In the genomic region with DNA sequence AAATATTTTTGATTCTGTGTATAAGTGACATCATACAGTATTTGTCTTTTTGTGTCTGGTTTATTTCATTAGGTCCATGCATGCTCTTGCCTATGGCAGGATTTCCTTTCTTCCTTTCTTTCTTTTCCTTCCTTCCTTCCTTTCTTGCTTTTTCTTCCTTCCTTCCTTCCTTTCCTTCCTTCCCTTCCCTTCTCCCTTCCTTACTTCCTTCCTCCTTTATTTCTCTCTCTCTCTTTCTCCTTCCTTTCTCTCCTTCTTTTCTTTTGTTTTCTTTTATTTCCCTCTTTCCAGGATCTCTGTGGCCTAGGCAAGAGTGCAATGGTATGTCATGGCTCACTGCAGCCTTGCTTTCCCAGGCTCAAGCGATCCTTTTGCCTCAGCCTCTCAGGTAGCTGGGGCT, we compare ENCODE assay signal across 2 cellular contexts.
TF ChIP-seq lines count a peak whose summit lies in the region.

No MANE protein-coding gene starts in this region.

TF ChIP-seq in GM23338, 12 proteins besides CTCF, POLR2A, EP300 and RAD21 (continues in another document):
- no peak for TF ChIP-seq ZNF114 (CRISPR knock-in tag; IDR thresholded peaks at IDR 0.05)
- TF ChIP-seq STAT1 (IDR thresholded peaks at IDR 0.05; ENCODE audit: unreplicated experiment): no peak
- TF ChIP-seq NANOG (IDR thresholded peaks at IDR 0.05; ENCODE audit: borderline replicate concordance): no peak
- no peak for TF ChIP-seq EZH2 (IDR thresholded peaks at IDR 0.05; ENCODE audit: low read depth, unreplicated experiment)
- TF ChIP-seq, protein P1, sequence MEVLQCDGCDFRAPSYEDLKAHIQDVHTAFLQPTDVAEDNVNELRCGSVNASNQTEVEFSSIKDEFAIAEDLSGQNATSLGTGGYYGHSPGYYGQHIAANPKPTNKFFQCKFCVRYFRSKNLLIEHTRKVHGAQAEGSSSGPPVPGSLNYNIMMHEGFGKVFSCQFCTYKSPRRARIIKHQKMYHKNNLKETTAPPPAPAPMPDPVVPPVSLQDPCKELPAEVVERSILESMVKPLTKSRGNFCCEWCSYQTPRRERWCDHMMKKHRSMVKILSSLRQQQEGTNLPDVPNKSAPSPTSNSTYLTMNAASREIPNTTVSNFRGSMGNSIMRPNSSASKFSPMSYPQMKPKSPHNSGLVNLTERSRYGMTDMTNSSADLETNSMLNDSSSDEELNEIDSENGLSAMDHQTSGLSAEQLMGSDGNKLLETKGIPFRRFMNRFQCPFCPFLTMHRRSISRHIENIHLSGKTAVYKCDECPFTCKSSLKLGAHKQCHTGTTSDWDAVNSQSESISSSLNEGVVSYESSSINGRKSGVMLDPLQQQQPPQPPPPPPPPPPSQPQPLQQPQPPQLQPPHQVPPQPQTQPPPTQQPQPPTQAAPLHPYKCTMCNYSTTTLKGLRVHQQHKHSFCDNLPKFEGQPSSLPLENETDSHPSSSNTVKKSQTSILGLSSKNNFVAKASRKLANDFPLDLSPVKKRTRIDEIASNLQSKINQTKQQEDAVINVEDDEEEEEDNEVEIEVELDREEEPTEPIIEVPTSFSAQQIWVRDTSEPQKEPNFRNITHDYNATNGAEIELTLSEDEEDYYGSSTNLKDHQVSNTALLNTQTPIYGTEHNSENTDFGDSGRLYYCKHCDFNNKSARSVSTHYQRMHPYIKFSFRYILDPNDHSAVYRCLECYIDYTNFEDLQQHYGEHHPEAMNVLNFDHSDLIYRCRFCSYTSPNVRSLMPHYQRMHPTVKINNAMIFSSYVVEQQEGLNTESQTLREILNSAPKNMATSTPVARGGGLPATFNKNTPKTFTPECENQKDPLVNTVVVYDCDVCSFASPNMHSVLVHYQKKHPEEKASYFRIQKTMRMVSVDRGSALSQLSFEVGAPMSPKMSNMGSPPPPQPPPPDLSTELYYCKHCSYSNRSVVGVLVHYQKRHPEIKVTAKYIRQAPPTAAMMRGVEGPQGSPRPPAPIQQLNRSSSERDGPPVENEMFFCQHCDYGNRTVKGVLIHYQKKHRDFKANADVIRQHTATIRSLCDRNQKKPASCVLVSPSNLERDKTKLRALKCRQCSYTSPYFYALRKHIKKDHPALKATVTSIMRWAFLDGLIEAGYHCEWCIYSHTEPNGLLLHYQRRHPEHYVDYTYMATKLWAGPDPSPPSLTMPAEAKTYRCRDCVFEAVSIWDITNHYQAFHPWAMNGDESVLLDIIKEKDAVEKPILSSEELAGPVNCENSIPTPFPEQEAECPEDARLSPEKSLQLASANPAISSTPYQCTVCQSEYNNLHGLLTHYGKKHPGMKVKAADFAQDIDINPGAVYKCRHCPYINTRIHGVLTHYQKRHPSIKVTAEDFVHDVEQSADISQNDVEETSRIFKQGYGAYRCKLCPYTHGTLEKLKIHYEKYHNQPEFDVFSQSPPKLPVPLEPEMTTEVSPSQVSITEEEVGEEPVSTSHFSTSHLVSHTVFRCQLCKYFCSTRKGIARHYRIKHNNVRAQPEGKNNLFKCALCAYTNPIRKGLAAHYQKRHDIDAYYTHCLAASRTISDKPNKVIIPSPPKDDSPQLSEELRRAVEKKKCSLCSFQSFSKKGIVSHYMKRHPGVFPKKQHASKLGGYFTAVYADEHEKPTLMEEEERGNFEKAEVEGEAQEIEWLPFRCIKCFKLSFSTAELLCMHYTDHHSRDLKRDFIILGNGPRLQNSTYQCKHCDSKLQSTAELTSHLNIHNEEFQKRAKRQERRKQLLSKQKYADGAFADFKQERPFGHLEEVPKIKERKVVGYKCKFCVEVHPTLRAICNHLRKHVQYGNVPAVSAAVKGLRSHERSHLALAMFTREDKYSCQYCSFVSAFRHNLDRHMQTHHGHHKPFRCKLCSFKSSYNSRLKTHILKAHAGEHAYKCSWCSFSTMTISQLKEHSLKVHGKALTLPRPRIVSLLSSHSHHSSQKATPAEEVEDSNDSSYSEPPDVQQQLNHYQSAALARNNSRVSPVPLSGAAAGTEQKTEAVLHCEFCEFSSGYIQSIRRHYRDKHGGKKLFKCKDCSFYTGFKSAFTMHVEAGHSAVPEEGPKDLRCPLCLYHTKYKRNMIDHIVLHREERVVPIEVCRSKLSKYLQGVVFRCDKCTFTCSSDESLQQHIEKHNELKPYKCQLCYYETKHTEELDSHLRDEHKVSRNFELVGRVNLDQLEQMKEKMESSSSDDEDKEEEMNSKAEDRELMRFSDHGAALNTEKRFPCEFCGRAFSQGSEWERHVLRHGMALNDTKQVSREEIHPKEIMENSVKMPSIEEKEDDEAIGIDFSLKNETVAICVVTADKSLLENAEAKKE (CRISPR knock-in tag; IDR thresholded peaks at IDR 0.05): no peak
- TF ChIP-seq, protein P2, sequence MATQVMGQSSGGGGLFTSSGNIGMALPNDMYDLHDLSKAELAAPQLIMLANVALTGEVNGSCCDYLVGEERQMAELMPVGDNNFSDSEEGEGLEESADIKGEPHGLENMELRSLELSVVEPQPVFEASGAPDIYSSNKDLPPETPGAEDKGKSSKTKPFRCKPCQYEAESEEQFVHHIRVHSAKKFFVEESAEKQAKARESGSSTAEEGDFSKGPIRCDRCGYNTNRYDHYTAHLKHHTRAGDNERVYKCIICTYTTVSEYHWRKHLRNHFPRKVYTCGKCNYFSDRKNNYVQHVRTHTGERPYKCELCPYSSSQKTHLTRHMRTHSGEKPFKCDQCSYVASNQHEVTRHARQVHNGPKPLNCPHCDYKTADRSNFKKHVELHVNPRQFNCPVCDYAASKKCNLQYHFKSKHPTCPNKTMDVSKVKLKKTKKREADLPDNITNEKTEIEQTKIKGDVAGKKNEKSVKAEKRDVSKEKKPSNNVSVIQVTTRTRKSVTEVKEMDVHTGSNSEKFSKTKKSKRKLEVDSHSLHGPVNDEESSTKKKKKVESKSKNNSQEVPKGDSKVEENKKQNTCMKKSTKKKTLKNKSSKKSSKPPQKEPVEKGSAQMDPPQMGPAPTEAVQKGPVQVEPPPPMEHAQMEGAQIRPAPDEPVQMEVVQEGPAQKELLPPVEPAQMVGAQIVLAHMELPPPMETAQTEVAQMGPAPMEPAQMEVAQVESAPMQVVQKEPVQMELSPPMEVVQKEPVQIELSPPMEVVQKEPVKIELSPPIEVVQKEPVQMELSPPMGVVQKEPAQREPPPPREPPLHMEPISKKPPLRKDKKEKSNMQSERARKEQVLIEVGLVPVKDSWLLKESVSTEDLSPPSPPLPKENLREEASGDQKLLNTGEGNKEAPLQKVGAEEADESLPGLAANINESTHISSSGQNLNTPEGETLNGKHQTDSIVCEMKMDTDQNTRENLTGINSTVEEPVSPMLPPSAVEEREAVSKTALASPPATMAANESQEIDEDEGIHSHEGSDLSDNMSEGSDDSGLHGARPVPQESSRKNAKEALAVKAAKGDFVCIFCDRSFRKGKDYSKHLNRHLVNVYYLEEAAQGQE (IDR thresholded peaks at IDR 0.05; ENCODE audit: unreplicated experiment): no peak
- no peak for TF ChIP-seq POLR2AphosphoS5 (IDR thresholded peaks at IDR 0.05; ENCODE audit: low read depth)
- TF ChIP-seq EZH2phosphoT487 (IDR thresholded peaks at IDR 0.05; ENCODE audit: unreplicated experiment): no peak
- no peak for TF ChIP-seq ZNF331 (CRISPR knock-in tag; IDR thresholded peaks at IDR 0.05; ENCODE audit: low read depth)
- TF ChIP-seq, protein P3, sequence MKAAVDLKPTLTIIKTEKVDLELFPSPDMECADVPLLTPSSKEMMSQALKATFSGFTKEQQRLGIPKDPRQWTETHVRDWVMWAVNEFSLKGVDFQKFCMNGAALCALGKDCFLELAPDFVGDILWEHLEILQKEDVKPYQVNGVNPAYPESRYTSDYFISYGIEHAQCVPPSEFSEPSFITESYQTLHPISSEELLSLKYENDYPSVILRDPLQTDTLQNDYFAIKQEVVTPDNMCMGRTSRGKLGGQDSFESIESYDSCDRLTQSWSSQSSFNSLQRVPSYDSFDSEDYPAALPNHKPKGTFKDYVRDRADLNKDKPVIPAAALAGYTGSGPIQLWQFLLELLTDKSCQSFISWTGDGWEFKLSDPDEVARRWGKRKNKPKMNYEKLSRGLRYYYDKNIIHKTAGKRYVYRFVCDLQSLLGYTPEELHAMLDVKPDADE (IDR thresholded peaks at IDR 0.05): no peak

TF ChIP-seq in K562, 482 proteins besides CTCF, POLR2A, EP300 and RAD21 (continues in another document):
- no peak for TF ChIP-seq ZNF212 (CRISPR knock-in tag; IDR thresholded peaks at IDR 0.05)
- TF ChIP-seq, protein P4, sequence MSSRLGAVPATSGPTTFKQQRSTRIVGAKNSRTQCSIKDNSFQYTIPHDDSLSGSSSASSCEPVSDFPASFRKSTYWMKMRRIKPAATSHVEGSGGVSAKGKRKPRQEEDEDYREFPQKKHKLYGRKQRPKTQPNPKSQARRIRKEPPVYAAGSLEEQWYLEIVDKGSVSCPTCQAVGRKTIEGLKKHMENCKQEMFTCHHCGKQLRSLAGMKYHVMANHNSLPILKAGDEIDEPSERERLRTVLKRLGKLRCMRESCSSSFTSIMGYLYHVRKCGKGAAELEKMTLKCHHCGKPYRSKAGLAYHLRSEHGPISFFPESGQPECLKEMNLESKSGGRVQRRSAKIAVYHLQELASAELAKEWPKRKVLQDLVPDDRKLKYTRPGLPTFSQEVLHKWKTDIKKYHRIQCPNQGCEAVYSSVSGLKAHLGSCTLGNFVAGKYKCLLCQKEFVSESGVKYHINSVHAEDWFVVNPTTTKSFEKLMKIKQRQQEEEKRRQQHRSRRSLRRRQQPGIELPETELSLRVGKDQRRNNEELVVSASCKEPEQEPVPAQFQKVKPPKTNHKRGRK (tag; IDR thresholded peaks at IDR 0.05): peak; percentile 94
- TF ChIP-seq, protein P5, sequence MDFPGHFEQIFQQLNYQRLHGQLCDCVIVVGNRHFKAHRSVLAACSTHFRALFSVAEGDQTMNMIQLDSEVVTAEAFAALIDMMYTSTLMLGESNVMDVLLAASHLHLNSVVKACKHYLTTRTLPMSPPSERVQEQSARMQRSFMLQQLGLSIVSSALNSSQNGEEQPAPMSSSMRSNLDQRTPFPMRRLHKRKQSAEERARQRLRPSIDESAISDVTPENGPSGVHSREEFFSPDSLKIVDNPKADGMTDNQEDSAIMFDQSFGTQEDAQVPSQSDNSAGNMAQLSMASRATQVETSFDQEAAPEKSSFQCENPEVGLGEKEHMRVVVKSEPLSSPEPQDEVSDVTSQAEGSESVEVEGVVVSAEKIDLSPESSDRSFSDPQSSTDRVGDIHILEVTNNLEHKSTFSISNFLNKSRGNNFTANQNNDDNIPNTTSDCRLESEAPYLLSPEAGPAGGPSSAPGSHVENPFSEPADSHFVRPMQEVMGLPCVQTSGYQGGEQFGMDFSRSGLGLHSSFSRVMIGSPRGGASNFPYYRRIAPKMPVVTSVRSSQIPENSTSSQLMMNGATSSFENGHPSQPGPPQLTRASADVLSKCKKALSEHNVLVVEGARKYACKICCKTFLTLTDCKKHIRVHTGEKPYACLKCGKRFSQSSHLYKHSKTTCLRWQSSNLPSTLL (IDR thresholded peaks at IDR 0.05): 0 out of 2 replicates have a peak, but pooled peaks have one; percentile 18
- TF ChIP-seq THRAP3 (IDR thresholded peaks at IDR 0.05; ENCODE audit: borderline replicate concordance): 0 out of 2 replicates have a peak, but pooled peaks have one; percentile 48
- peak; percentile 11; the same call in 1 of the 2 replicates for TF ChIP-seq MYBL2 (IDR thresholded peaks at IDR 0.05; ENCODE audit: low read depth)
- TF ChIP-seq MYBL2 (CRISPR knock-in tag; IDR thresholded peaks at IDR 0.05; ENCODE audit: borderline replicate concordance): no peak
- TF ChIP-seq, protein P6, sequence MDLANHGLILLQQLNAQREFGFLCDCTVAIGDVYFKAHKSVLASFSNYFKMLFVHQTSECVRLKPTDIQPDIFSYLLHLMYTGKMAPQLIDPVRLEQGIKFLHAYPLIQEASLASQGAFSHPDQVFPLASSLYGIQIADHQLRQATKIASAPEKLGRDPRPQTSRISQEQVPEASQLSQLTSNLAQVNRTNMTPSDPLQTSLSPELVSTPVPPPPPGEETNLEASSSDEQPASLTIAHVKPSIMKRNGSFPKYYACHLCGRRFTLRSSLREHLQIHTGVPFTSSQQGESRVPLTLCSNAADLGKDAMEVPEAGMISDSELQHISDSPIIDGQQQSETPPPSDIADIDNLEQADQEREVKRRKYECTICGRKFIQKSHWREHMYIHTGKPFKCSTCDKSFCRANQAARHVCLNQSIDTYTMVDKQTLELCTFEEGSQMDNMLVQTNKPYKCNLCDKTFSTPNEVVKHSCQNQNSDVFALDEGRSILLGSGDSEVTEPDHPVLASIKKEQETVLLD (IDR thresholded peaks at IDR 0.05): 0 out of 2 replicates have a peak, but pooled peaks have one; percentile 37
- no peak for TF ChIP-seq HDAC8 (tag; IDR thresholded peaks at IDR 0.05)
- peak; percentile 23 for TF ChIP-seq ASH1L (IDR thresholded peaks at IDR 0.05; ENCODE audit: borderline replicate concordance, low read depth, partially characterized antibody)
- TF ChIP-seq, protein P7, sequence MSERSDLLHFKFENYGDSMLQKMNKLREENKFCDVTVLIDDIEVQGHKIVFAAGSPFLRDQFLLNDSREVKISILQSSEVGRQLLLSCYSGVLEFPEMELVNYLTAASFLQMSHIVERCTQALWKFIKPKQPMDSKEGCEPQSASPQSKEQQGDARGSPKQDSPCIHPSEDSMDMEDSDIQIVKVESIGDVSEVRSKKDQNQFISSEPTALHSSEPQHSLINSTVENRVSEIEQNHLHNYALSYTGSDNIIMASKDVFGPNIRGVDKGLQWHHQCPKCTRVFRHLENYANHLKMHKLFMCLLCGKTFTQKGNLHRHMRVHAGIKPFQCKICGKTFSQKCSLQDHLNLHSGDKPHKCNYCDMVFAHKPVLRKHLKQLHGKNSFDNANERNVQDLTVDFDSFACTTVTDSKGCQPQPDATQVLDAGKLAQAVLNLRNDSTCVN (CRISPR knock-in tag; IDR thresholded peaks at IDR 0.05): peak; percentile 86; the same call in 1 of the 2 replicates
- TF ChIP-seq, protein P8, sequence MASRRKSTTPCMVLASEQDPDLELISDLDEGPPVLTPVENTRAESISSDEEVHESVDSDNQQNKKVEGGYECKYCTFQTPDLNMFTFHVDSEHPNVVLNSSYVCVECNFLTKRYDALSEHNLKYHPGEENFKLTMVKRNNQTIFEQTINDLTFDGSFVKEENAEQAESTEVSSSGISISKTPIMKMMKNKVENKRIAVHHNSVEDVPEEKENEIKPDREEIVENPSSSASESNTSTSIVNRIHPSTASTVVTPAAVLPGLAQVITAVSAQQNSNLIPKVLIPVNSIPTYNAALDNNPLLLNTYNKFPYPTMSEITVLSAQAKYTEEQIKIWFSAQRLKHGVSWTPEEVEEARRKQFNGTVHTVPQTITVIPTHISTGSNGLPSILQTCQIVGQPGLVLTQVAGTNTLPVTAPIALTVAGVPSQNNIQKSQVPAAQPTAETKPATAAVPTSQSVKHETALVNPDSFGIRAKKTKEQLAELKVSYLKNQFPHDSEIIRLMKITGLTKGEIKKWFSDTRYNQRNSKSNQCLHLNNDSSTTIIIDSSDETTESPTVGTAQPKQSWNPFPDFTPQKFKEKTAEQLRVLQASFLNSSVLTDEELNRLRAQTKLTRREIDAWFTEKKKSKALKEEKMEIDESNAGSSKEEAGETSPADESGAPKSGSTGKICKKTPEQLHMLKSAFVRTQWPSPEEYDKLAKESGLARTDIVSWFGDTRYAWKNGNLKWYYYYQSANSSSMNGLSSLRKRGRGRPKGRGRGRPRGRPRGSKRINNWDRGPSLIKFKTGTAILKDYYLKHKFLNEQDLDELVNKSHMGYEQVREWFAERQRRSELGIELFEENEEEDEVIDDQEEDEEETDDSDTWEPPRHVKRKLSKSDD (conservative IDR thresholded peaks at IDR 0.05; ENCODE audit: low read length): no peak
- TF ChIP-seq, protein P9, sequence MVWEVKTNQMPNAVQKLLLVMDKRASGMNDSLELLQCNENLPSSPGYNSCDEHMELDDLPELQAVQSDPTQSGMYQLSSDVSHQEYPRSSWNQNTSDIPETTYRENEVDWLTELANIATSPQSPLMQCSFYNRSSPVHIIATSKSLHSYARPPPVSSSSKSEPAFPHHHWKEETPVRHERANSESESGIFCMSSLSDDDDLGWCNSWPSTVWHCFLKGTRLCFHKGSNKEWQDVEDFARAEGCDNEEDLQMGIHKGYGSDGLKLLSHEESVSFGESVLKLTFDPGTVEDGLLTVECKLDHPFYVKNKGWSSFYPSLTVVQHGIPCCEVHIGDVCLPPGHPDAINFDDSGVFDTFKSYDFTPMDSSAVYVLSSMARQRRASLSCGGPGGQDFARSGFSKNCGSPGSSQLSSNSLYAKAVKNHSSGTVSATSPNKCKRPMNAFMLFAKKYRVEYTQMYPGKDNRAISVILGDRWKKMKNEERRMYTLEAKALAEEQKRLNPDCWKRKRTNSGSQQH (CRISPR knock-in tag; IDR thresholded peaks at IDR 0.05): peak; percentile 87
- 0 out of 2 replicates have a peak, but pooled peaks have one; percentile 35 for TF ChIP-seq MTA1 (IDR thresholded peaks at IDR 0.05; ENCODE audit: borderline replicate concordance)
- TF ChIP-seq MCM7 (IDR thresholded peaks at IDR 0.05): peak; percentile 18 to 57; a peak in 1 of 4 replicates
- TF ChIP-seq EHMT2 (IDR thresholded peaks at IDR 0.05): peak; percentile 29; the same call in 1 of the 2 replicates
- peak; percentile 91 for TF ChIP-seq OTX1 (CRISPR knock-in tag; IDR thresholded peaks at IDR 0.05)
